ENCODE assay signal across 2 cellular contexts in the genomic region with DNA sequence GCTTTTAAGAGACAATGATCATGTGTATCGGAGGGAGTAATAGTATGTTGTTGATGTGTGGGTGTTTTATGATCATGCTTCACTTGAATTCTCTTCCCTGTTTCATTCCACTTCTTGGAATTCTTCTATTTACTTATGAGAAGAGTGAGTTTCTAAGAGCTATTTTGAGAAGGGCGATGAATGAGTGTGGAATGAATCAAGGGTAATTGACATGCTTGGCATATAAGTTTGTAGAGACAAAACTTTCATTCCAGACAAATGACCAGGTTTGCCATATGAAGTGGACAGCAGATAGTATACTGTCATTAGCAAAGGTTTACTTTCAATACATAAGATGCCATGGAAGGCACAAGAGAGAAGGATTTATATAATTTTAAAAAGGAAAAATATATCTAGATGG.
TF ChIP-seq lines count a peak whose summit lies in the region.

No MANE protein-coding gene starts in this region.

TF ChIP-seq in A549, 52 proteins besides CTCF, POLR2A, EP300 and RAD21:
- TF ChIP-seq FOSL2 (IDR thresholded peaks at IDR 0.05): no peak
- peak; percentile 69 for TF ChIP-seq FOSL2 (CRISPR knock-in tag; IDR thresholded peaks at IDR 0.05)
- TF ChIP-seq RNF2 (IDR thresholded peaks at IDR 0.05; ENCODE audit: borderline replicate concordance, low read depth): no peak
- TF ChIP-seq GATA3 (IDR thresholded peaks at IDR 0.05; ENCODE audit: borderline replicate concordance): peak; percentile 62; the same call in 1 of the 2 replicates
- TF ChIP-seq, protein P1, sequence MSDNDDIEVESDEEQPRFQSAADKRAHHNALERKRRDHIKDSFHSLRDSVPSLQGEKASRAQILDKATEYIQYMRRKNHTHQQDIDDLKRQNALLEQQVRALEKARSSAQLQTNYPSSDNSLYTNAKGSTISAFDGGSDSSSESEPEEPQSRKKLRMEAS (IDR thresholded peaks at IDR 0.05): peak; percentile 12; the same call in 1 of the 2 replicates
TF ChIP-seq in A549: peak in this region for 3.

TF ChIP-seq in IMR-90, 13 proteins besides CTCF, POLR2A, EP300 and RAD21:
- no peak for TF ChIP-seq BHLHE40 (IDR thresholded peaks at IDR 0.05; ENCODE audit: low read depth, low read length)
- TF ChIP-seq MAFK (IDR thresholded peaks at IDR 0.05; ENCODE audit: low read depth, low read length): no peak
- TF ChIP-seq, protein P2, sequence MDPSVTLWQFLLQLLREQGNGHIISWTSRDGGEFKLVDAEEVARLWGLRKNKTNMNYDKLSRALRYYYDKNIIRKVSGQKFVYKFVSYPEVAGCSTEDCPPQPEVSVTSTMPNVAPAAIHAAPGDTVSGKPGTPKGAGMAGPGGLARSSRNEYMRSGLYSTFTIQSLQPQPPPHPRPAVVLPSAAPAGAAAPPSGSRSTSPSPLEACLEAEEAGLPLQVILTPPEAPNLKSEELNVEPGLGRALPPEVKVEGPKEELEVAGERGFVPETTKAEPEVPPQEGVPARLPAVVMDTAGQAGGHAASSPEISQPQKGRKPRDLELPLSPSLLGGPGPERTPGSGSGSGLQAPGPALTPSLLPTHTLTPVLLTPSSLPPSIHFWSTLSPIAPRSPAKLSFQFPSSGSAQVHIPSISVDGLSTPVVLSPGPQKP (IDR thresholded peaks at IDR 0.05; ENCODE audit: borderline replicate concordance, low read depth, low read length): no peak
- no peak for TF ChIP-seq NFE2L2 (IDR thresholded peaks at IDR 0.05; ENCODE audit: low read depth, low read length)
- no peak for TF ChIP-seq RFX5 (IDR thresholded peaks at IDR 0.05; ENCODE audit: low read depth, low read length)
- no peak for TF ChIP-seq CHD1 (IDR thresholded peaks at IDR 0.05; ENCODE audit: low read depth, low read length)
- TF ChIP-seq FOS (IDR thresholded peaks at IDR 0.05; ENCODE audit: low read depth, low read length): no peak
- TF ChIP-seq MXI1 (IDR thresholded peaks at IDR 0.05; ENCODE audit: borderline replicate concordance, low read depth, low read length): no peak
- no peak for TF ChIP-seq MAZ (IDR thresholded peaks at IDR 0.05; ENCODE audit: borderline replicate concordance, low read depth, low read length)
- TF ChIP-seq SMC3 (IDR thresholded peaks at IDR 0.05; ENCODE audit: low read depth, low read length): no peak
TF ChIP-seq in IMR-90: peak in this region for 0.
